In genomic region chr3:98901032-98901464, GRCh38 we compare ENCODE assay signal across 1 cellular context.
TF ChIP-seq lines count a peak whose summit lies in the region.

No MANE protein-coding gene starts in this region.

TF ChIP-seq in HepG2, 621 proteins besides CTCF, POLR2A, EP300 and RAD21 (continued from another document and continues in another):
- no peak for TF ChIP-seq E2F1 (CRISPR knock-in tag; IDR thresholded peaks at IDR 0.05)
- TF ChIP-seq AHR (CRISPR knock-in tag; IDR thresholded peaks at IDR 0.05): no peak
- no peak for TF ChIP-seq BRD4 (CRISPR knock-in tag; IDR thresholded peaks at IDR 0.05)
- TF ChIP-seq NONO (IDR thresholded peaks at IDR 0.05): no peak
- peak; percentile 22; the same call in 1 of the 2 replicates for TF ChIP-seq NONO (CRISPR knock-in tag; conservative IDR thresholded peaks at IDR 0.05)
- no peak; the same call in 1 of the 2 replicates for TF ChIP-seq ZFP91 (CRISPR knock-in tag; IDR thresholded peaks at IDR 0.05; ENCODE audit: borderline replicate concordance)
- TF ChIP-seq PATZ1 (CRISPR knock-in tag; IDR thresholded peaks at IDR 0.05): peak; percentile 49; the same call in 1 of the 2 replicates
- no peak for TF ChIP-seq ZBTB4 (CRISPR knock-in tag; IDR thresholded peaks at IDR 0.05; ENCODE audit: borderline replicate concordance)
- TF ChIP-seq KLF11 (CRISPR knock-in tag; IDR thresholded peaks at IDR 0.05): no peak
- peak; percentile 61; the same call in 1 of the 2 replicates for TF ChIP-seq ZNF746 (CRISPR knock-in tag; IDR thresholded peaks at IDR 0.05)
- 0 out of 2 replicates have a peak, but pooled peaks have one; percentile 48 for TF ChIP-seq MYPOP (CRISPR knock-in tag; IDR thresholded peaks at IDR 0.05)
- TF ChIP-seq PITX1 (CRISPR knock-in tag; IDR thresholded peaks at IDR 0.05): no peak
- TF ChIP-seq HOXA3 (CRISPR knock-in tag; IDR thresholded peaks at IDR 0.05): peak; percentile 38; the same call in 1 of the 2 replicates
- TF ChIP-seq HBP1 (CRISPR knock-in tag; IDR thresholded peaks at IDR 0.05; ENCODE audit: low read depth): no peak
- no peak for TF ChIP-seq SSRP1 (CRISPR knock-in tag; IDR thresholded peaks at IDR 0.05)
- no peak for TF ChIP-seq FOXJ3 (CRISPR knock-in tag; IDR thresholded peaks at IDR 0.05; ENCODE audit: borderline replicate concordance)
- TF ChIP-seq ZBTB8A (CRISPR knock-in tag; IDR thresholded peaks at IDR 0.05; ENCODE audit: borderline replicate concordance, low read depth): no peak
- no peak for TF ChIP-seq SMARCC2 (IDR thresholded peaks at IDR 0.05)
- TF ChIP-seq REPIN1 (CRISPR knock-in tag; IDR thresholded peaks at IDR 0.05; ENCODE audit: borderline replicate concordance, low read depth): no peak
- no peak for TF ChIP-seq ZIK1 (CRISPR knock-in tag; IDR thresholded peaks at IDR 0.05; ENCODE audit: borderline replicate concordance, low read depth)
- no peak for TF ChIP-seq NFKBIZ (CRISPR knock-in tag; IDR thresholded peaks at IDR 0.05)
- TF ChIP-seq ZNF460 (CRISPR knock-in tag; IDR thresholded peaks at IDR 0.05; ENCODE audit: borderline replicate concordance): no peak
- no peak for TF ChIP-seq SRSF4 (IDR thresholded peaks at IDR 0.05; ENCODE audit: low read depth, low read length, poor library complexity, severe bottlenecking)
- TF ChIP-seq ZSCAN29 (CRISPR knock-in tag; conservative IDR thresholded peaks at IDR 0.05): no peak
- no peak; the same call in 1 of the 2 replicates for TF ChIP-seq ZNF329 (CRISPR knock-in tag; IDR thresholded peaks at IDR 0.05; ENCODE audit: low read depth)
- TF ChIP-seq MXD3 (CRISPR knock-in tag; IDR thresholded peaks at IDR 0.05): no peak
- TF ChIP-seq GABPB1 (CRISPR knock-in tag; IDR thresholded peaks at IDR 0.05): no peak
- no peak for TF ChIP-seq HNRNPL (IDR thresholded peaks at IDR 0.05; ENCODE audit: low read depth, low read length)
- no peak for TF ChIP-seq KLF13 (CRISPR knock-in tag; IDR thresholded peaks at IDR 0.05)
- TF ChIP-seq ZBTB1 (CRISPR knock-in tag; IDR thresholded peaks at IDR 0.05; ENCODE audit: borderline replicate concordance): no peak
- TF ChIP-seq ZNF12 (CRISPR knock-in tag; IDR thresholded peaks at IDR 0.05): no peak
- TF ChIP-seq ZBTB43 (CRISPR knock-in tag; conservative IDR thresholded peaks at IDR 0.05): 0 out of 2 replicates have a peak, but pooled peaks have one; percentile 19
- no peak for TF ChIP-seq ZNF776 (CRISPR knock-in tag; IDR thresholded peaks at IDR 0.05)
- TF ChIP-seq IKZF1 (IDR thresholded peaks at IDR 0.05): no peak
- no peak for TF ChIP-seq ZSCAN20 (CRISPR knock-in tag; IDR thresholded peaks at IDR 0.05; ENCODE audit: borderline replicate concordance)
- no peak for TF ChIP-seq CBFB (CRISPR knock-in tag; IDR thresholded peaks at IDR 0.05)
- no peak for TF ChIP-seq ZNF562 (CRISPR knock-in tag; IDR thresholded peaks at IDR 0.05; ENCODE audit: borderline replicate concordance)
- no peak for TF ChIP-seq ZNF782 (CRISPR knock-in tag; IDR thresholded peaks at IDR 0.05; ENCODE audit: borderline replicate concordance)
- TF ChIP-seq ZBTB38 (CRISPR knock-in tag; IDR thresholded peaks at IDR 0.05): no peak
- TF ChIP-seq ZMYM4 (CRISPR knock-in tag; IDR thresholded peaks at IDR 0.05): no peak
- no peak for TF ChIP-seq PRDM4 (CRISPR knock-in tag; IDR thresholded peaks at IDR 0.05; ENCODE audit: borderline replicate concordance)
- TF ChIP-seq ZNF362 (CRISPR knock-in tag; IDR thresholded peaks at IDR 0.05; ENCODE audit: borderline replicate concordance): no peak
- TF ChIP-seq ZNF780A (CRISPR knock-in tag; IDR thresholded peaks at IDR 0.05): no peak
- 0 out of 2 replicates have a peak, but pooled peaks have one; percentile 20 for TF ChIP-seq KAT7 (CRISPR knock-in tag; IDR thresholded peaks at IDR 0.05; ENCODE audit: borderline replicate concordance)
- TF ChIP-seq RBM22 (optimal IDR thresholded peaks at IDR 0.05; ENCODE audit: low read length): no peak
- TF ChIP-seq DZIP1 (CRISPR knock-in tag; IDR thresholded peaks at IDR 0.05): 0 out of 2 replicates have a peak, but pooled peaks have one; percentile 55
